Comparison of ENCODE assay signal across 8 cellular contexts in the genomic region with DNA sequence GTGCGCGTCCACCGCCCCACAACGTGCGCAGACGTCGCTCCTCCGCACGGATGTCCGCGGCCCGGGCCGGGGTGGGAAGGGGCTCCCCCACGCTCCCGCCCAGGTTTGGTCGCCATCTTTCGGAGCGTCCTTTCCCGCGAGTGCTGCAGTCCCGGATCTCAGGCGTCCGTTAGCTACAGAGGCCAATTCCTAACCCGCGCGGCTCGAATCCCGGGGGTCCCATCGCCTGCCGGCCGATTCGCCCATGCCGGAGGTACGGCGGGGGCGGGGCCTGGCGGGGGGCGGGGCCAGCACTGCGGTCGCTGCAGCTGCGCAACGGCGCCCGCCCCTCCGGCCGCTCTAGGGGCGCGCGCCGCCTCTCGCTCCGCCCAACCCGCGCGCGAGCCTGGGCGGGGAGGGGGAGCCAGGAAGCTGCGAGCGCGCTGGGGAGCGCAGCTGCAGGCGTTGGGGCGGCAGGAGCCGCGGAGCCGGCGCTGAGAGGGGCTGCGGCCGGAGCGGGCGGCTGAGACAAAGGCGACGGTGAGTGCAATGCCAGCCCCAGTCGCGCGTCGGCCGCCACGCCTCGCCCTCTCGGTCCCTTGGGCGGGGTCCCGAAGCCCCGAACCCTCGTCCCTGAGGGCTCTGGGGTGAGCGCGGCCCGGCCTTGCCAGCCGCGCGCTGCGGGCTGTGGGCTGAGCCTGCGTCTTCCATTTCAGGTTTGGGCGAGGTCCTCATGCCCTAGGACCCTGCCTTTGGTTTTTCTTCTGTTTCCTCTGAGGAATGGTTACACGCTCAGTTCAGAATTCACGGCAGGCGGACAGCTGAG. TPM values are rescaled to one million over a fixed set of nuclear protein-coding genes. Genes with fewer than 3 reads are reported as not detected.
DNase-seq lines count a peak whose midpoint lies in the region; ATAC-seq, FAIRE-seq and TF ChIP-seq lines count a peak whose summit lies in the region.

A gene with protein sequence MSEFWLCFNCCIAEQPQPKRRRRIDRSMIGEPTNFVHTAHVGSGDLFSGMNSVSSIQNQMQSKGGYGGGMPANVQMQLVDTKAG (plus strand): TSS at position 406 of the 805 bp plus-strand sequence. CDS start 95,441 bp downstream, outside the sequence.

- DNase-seq in GM12892 (ENCODE audit: insufficient read length) (peak; percentile 77), NCI-H1436 (lab: John Stamatoyannopoulos, UW) (peak; percentile 91), T-helper 2 cell (peak; percentile 73 to 95 (median 81)), astrocyte of the cerebellum (ENCODE audit: low read depth) (peak; percentile 44), hepatic stellate cell (ENCODE audit: low spot score) (peak; percentile 90), retina (peak; percentile 94), OCI-M2 (lab: John Stamatoyannopoulos, UW; ENCODE audit: unreplicated experiment) (no peak)

- in situ Hi-C loops in astrocyte of the cerebellum (cut with HindIII; ENCODE audit: low sequenced_read_pairs) = loop anchor here (25.0 kb wide), 1 partner anchor 148 kb away; no protein-coding TSS in a partner anchor

- no peak for TF ChIP-seq CTCF in astrocyte of the cerebellum (IDR thresholded peaks at IDR 0.05; ENCODE audit: low read depth, low read length, missing control alignments)

- peak; percentile 83 for ATAC-seq in HG02678 (IDR thresholded peaks at IDR 0.05; ENCODE audit: unreplicated experiment)

- peak; percentile 93 for FAIRE-seq in GM12892 (lab: Jason Lieb, UNC)

- TF ChIP-seq POLR2A in GM12892 (IDR thresholded peaks at IDR 0.05; ENCODE audit: low read depth, low read length) = peak; percentile 94

- H3K4me3 ChIP-seq in astrocyte of the cerebellum (ENCODE audit: low read depth, low read length) = peak within 1 kb of the TSS; percentile 98

RNA-seq across cellular contexts. Expression of the gene that starts here (rescaled TPM):
- polyA plus RNA-seq in GM12892 (2012; ENCODE audit: missing spikeins) = 86.3 TPM
